Comparison of ENCODE assay signal across 2 cellular contexts in the genomic region with DNA sequence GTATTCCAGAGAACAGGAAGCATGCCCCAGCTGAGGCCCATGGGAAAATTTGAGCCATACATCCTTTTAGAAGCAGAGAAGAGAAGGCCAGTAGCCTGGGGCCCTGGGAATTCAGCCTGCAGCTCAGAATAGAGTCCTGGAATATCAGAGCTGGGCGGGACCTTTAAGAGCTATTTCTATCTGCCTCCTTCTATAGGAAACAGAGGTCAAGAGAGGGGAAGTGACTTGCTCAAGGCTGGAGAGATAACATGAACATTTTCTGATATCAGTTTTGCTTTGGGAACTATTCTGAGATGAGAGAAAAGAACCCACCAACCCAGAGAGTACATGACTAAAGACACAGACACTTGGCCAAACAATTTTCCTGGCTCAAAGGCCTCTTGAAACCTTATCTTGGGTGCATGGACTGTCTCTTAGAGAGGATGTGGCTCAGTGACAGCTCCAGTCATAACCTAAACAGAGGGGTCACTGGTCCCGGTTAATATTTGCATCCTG.
TF ChIP-seq lines count a peak whose summit lies in the region.

No MANE protein-coding gene starts in this region.

TF ChIP-seq in liver, 16 proteins besides CTCF, POLR2A, EP300 and RAD21:
- TF ChIP-seq HNF4A (conservative IDR thresholded peaks at IDR 0.05), result no peak
- TF ChIP-seq, protein P1, sequence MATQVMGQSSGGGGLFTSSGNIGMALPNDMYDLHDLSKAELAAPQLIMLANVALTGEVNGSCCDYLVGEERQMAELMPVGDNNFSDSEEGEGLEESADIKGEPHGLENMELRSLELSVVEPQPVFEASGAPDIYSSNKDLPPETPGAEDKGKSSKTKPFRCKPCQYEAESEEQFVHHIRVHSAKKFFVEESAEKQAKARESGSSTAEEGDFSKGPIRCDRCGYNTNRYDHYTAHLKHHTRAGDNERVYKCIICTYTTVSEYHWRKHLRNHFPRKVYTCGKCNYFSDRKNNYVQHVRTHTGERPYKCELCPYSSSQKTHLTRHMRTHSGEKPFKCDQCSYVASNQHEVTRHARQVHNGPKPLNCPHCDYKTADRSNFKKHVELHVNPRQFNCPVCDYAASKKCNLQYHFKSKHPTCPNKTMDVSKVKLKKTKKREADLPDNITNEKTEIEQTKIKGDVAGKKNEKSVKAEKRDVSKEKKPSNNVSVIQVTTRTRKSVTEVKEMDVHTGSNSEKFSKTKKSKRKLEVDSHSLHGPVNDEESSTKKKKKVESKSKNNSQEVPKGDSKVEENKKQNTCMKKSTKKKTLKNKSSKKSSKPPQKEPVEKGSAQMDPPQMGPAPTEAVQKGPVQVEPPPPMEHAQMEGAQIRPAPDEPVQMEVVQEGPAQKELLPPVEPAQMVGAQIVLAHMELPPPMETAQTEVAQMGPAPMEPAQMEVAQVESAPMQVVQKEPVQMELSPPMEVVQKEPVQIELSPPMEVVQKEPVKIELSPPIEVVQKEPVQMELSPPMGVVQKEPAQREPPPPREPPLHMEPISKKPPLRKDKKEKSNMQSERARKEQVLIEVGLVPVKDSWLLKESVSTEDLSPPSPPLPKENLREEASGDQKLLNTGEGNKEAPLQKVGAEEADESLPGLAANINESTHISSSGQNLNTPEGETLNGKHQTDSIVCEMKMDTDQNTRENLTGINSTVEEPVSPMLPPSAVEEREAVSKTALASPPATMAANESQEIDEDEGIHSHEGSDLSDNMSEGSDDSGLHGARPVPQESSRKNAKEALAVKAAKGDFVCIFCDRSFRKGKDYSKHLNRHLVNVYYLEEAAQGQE (IDR thresholded peaks at IDR 0.05), result no peak
- TF ChIP-seq, protein P2, sequence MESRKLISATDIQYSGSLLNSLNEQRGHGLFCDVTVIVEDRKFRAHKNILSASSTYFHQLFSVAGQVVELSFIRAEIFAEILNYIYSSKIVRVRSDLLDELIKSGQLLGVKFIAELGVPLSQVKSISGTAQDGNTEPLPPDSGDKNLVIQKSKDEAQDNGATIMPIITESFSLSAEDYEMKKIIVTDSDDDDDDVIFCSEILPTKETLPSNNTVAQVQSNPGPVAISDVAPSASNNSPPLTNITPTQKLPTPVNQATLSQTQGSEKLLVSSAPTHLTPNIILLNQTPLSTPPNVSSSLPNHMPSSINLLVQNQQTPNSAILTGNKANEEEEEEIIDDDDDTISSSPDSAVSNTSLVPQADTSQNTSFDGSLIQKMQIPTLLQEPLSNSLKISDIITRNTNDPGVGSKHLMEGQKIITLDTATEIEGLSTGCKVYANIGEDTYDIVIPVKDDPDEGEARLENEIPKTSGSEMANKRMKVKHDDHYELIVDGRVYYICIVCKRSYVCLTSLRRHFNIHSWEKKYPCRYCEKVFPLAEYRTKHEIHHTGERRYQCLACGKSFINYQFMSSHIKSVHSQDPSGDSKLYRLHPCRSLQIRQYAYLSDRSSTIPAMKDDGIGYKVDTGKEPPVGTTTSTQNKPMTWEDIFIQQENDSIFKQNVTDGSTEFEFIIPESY (IDR thresholded peaks at IDR 0.05), result no peak
- TF ChIP-seq, protein P3, sequence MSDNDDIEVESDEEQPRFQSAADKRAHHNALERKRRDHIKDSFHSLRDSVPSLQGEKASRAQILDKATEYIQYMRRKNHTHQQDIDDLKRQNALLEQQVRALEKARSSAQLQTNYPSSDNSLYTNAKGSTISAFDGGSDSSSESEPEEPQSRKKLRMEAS (IDR thresholded peaks at IDR 0.05), result no peak
- peak; percentile 99 for TF ChIP-seq NR2F2 (IDR thresholded peaks at IDR 0.05)
- peak in 1 of 2 donors; percentile 22 for TF ChIP-seq EGR1 (IDR thresholded peaks at IDR 0.05; ENCODE audit: low read depth in 2 of 2)
- TF ChIP-seq SP1 (IDR thresholded peaks at IDR 0.05), result peak; percentile 50
- peak in 1 of 2 donors; percentile 14 for TF ChIP-seq JUND (IDR thresholded peaks at IDR 0.05)
- no peak for TF ChIP-seq GABPA (IDR thresholded peaks at IDR 0.05 in 1 of 2, conservative IDR thresholded peaks at IDR 0.05 in 1 of 2)
- TF ChIP-seq RXRA (IDR thresholded peaks at IDR 0.05), result peak; percentile 54 to 63
- TF ChIP-seq YY1 (IDR thresholded peaks at IDR 0.05), result no peak
- no peak for TF ChIP-seq TAF1 (conservative IDR thresholded peaks at IDR 0.05)
- TF ChIP-seq FOXA1 (IDR thresholded peaks at IDR 0.05), result no peak
- TF ChIP-seq FOXA2 (IDR thresholded peaks at IDR 0.05), result no peak
- no peak for TF ChIP-seq HNF4G (IDR thresholded peaks at IDR 0.05)

TF ChIP-seq in HepG2, 621 proteins besides CTCF, POLR2A, EP300 and RAD21:
- TF ChIP-seq ZNF282 (IDR thresholded peaks at IDR 0.05; ENCODE audit: partially characterized antibody) (no peak), GATA4 (IDR thresholded peaks at IDR 0.05; ENCODE audit: borderline replicate concordance, low read depth) (no peak), POLR2AphosphoS2 (IDR thresholded peaks at IDR 0.05; ENCODE audit: low read depth, low read length) (no peak), CENPX (CRISPR knock-in tag; IDR thresholded peaks at IDR 0.05) (no peak)
- TF ChIP-seq, protein P4, sequence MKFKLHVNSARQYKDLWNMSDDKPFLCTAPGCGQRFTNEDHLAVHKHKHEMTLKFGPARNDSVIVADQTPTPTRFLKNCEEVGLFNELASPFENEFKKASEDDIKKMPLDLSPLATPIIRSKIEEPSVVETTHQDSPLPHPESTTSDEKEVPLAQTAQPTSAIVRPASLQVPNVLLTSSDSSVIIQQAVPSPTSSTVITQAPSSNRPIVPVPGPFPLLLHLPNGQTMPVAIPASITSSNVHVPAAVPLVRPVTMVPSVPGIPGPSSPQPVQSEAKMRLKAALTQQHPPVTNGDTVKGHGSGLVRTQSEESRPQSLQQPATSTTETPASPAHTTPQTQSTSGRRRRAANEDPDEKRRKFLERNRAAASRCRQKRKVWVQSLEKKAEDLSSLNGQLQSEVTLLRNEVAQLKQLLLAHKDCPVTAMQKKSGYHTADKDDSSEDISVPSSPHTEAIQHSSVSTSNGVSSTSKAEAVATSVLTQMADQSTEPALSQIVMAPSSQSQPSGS (CRISPR knock-in tag; IDR thresholded peaks at IDR 0.05), result no peak
- TF ChIP-seq, protein P5, sequence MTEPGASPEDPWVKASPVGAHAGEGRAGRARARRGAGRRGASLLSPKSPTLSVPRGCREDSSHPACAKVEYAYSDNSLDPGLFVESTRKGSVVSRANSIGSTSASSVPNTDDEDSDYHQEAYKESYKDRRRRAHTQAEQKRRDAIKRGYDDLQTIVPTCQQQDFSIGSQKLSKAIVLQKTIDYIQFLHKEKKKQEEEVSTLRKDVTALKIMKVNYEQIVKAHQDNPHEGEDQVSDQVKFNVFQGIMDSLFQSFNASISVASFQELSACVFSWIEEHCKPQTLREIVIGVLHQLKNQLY (CRISPR knock-in tag; IDR thresholded peaks at IDR 0.05), result no peak
- TF ChIP-seq, protein P6, sequence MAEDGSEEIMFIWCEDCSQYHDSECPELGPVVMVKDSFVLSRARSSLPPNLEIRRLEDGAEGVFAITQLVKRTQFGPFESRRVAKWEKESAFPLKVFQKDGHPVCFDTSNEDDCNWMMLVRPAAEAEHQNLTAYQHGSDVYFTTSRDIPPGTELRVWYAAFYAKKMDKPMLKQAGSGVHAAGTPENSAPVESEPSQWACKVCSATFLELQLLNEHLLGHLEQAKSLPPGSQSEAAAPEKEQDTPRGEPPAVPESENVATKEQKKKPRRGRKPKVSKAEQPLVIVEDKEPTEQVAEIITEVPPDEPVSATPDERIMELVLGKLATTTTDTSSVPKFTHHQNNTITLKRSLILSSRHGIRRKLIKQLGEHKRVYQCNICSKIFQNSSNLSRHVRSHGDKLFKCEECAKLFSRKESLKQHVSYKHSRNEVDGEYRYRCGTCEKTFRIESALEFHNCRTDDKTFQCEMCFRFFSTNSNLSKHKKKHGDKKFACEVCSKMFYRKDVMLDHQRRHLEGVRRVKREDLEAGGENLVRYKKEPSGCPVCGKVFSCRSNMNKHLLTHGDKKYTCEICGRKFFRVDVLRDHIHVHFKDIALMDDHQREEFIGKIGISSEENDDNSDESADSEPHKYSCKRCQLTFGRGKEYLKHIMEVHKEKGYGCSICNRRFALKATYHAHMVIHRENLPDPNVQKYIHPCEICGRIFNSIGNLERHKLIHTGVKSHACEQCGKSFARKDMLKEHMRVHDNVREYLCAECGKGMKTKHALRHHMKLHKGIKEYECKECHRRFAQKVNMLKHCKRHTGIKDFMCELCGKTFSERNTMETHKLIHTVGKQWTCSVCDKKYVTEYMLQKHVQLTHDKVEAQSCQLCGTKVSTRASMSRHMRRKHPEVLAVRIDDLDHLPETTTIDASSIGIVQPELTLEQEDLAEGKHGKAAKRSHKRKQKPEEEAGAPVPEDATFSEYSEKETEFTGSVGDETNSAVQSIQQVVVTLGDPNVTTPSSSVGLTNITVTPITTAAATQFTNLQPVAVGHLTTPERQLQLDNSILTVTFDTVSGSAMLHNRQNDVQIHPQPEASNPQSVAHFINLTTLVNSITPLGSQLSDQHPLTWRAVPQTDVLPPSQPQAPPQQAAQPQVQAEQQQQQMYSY (CRISPR knock-in tag; IDR thresholded peaks at IDR 0.05), result no peak
- TF ChIP-seq, protein P7, sequence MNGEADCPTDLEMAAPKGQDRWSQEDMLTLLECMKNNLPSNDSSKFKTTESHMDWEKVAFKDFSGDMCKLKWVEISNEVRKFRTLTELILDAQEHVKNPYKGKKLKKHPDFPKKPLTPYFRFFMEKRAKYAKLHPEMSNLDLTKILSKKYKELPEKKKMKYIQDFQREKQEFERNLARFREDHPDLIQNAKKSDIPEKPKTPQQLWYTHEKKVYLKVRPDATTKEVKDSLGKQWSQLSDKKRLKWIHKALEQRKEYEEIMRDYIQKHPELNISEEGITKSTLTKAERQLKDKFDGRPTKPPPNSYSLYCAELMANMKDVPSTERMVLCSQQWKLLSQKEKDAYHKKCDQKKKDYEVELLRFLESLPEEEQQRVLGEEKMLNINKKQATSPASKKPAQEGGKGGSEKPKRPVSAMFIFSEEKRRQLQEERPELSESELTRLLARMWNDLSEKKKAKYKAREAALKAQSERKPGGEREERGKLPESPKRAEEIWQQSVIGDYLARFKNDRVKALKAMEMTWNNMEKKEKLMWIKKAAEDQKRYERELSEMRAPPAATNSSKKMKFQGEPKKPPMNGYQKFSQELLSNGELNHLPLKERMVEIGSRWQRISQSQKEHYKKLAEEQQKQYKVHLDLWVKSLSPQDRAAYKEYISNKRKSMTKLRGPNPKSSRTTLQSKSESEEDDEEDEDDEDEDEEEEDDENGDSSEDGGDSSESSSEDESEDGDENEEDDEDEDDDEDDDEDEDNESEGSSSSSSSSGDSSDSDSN (CRISPR knock-in tag; IDR thresholded peaks at IDR 0.05), result no peak
